24 cellular contexts compared by ENCODE assay signal in genomic region chr1:247343801-247344200, GRCh38. TPM values are rescaled to one million over a fixed set of nuclear protein-coding genes. Genes with fewer than 3 reads are reported as not detected.
DNase-seq lines count a peak whose midpoint lies in the region; ATAC-seq, FAIRE-seq and TF ChIP-seq lines count a peak whose summit lies in the region.
"Had no signal": no experiment of that assay in that cellular context is flagged by ENCODE, and none has a peak within 500 bp of the region (broad histone marks: within the 10 kb centered on the region; RNA-seq: fewer than 3 reads in every experiment).

No MANE protein-coding gene starts in this region.

- DNase-seq in GM23338 (ENCODE audit: low spot score): peak; percentile 20
- DNase-seq in astrocyte (ENCODE audit: low read depth): no peak
- no peak for DNase-seq in osteocyte (ENCODE audit: extremely low spot score, unreplicated experiment)
- no peak for DNase-seq in stimulated activated naive CD8-positive, alpha-beta T cell treated with anti-CD3 and anti-CD28 coated beads, Interleukin-15, amount 100 ng/mL, for 72 hours
- no peak for DNase-seq in GM12892 (ENCODE audit: insufficient read length)
- DNase-seq in NK-92 (lab: John Stamatoyannopoulos, UW; ENCODE audit: unreplicated experiment): no peak
- DNase-seq: CD4-positive, alpha-beta T cell; COR-L47; DMS 273 treated with DMSO at 0.1 percent for 48 hours; DND-41; MV-4-11; NCI-H1105 treated with DMSO at 0.1 percent for 48 hours; NCI-H1694 treated with DMSO at 0.1 percent for 48 hours; NCI-H2107; NCI-H446 treated with DMSO at 0.1 percent for 48 hours; NCI-H526 treated with DMSO at 0.1 percent for 48 hours; PC-3; RPMI8226; SHP77 had no signal

- H3K27me3 Mint-ChIP-seq in GM23338 (ENCODE audit: insufficient read depth, low read depth, poor library complexity): peaks cover 6% of the 10 kb centered on the region
- H3K27me3 Mint-ChIP-seq in astrocyte (ENCODE audit: low read depth, unreplicated experiment): no peaks in the 10 kb centered on the region
- no peaks in the 10 kb centered on the region for H3K27me3 Mint-ChIP-seq in osteocyte (ENCODE audit: unreplicated experiment)
- no peaks in the 10 kb centered on the region for H3K27me3 Mint-ChIP-seq in stimulated activated naive CD8-positive, alpha-beta T cell treated with anti-CD3 and anti-CD28 coated beads, Interleukin-15, amount 100 ng/mL, for 72 hours
- H3K27me3 Mint-ChIP-seq: CD4-positive, alpha-beta T cell had no signal

- H3K36me3 ChIP-seq in GM23338 (ENCODE audit: insufficient read depth): peaks cover 12% of the 10 kb centered on the region
- no peaks in the 10 kb centered on the region for H3K36me3 ChIP-seq in astrocyte (ENCODE audit: insufficient read depth, low read length)

- peaks cover 8% of the 10 kb centered on the region; the same call in 1 of the 2 replicates for H3K4me1 ChIP-seq in GM23338 (ENCODE audit: insufficient read depth)
- peaks cover 16% of the 10 kb centered on the region for H3K4me1 ChIP-seq in astrocyte (ENCODE audit: insufficient read depth, low read length)
- H3K4me1 ChIP-seq: BLaER1, HAP-1 had no signal

- H4K20me1 ChIP-seq in GM23338 (replicated peaks; ENCODE audit: insufficient read depth) (peaks cover 15% of the 10 kb centered on the region), astrocyte (ENCODE audit: insufficient read depth, low read length) (peaks cover 22% of the 10 kb centered on the region)

- no peak overlapping the region for H3K4me2 ChIP-seq in GM23338
- H3K4me2 ChIP-seq in astrocyte (ENCODE audit: low read length): no peak overlapping the region
- H3K4me2 ChIP-seq: BLaER1 had no signal

- no peak overlapping the region for H3K4me3 ChIP-seq in GM23338
- no peak overlapping the region for H3K4me3 ChIP-seq in astrocyte (ENCODE audit: insufficient read depth, low read depth, low read length)
- H3K4me3 ChIP-seq: BLaER1, HAP-1 had no signal

- H3K27ac ChIP-seq in GM23338 (ENCODE audit: low read depth) (no peak overlapping the region), astrocyte (ENCODE audit: low read depth, low read length) (no peak overlapping the region)
- H3K27ac ChIP-seq: BLaER1, HL-60 had no signal

- FAIRE-seq in astrocyte (lab: Jason Lieb, UNC): no peak
- no peak for FAIRE-seq in GM12892 (lab: Jason Lieb, UNC)
- FAIRE-seq: GM19239 had no signal

- H3K27ac Mint-ChIP-seq in GM23338 (no peak overlapping the region), astrocyte (ENCODE audit: unreplicated experiment) (peak overlapping the region; percentile 53), osteocyte (ENCODE audit: unreplicated experiment) (peak overlapping the region; percentile 95)
- H3K27ac Mint-ChIP-seq in stimulated activated naive CD8-positive, alpha-beta T cell treated with anti-CD3 and anti-CD28 coated beads, Interleukin-15, amount 100 ng/mL, for 72 hours: no peak overlapping the region
- H3K27ac Mint-ChIP-seq: CD4-positive, alpha-beta T cell had no signal

- H3F3A ChIP-seq in GM23338 (replicated peaks; ENCODE audit: low read depth): no peaks in the 10 kb centered on the region

- H3K9me2 ChIP-seq in GM23338 (ENCODE audit: insufficient read depth): no peaks in the 10 kb centered on the region

- 0 out of 3 replicates have a peak, but pooled peaks cover 8% of the 10 kb centered on the region for H3K4me1 Mint-ChIP-seq in GM23338
- H3K4me1 Mint-ChIP-seq in astrocyte (ENCODE audit: low read depth, unreplicated experiment): peaks cover 23% of the 10 kb centered on the region
- H3K4me1 Mint-ChIP-seq in osteocyte (ENCODE audit: unreplicated experiment): peaks cover 33% of the 10 kb centered on the region
- H3K4me1 Mint-ChIP-seq in stimulated activated naive CD8-positive, alpha-beta T cell treated with anti-CD3 and anti-CD28 coated beads, Interleukin-15, amount 100 ng/mL, for 72 hours: peaks cover 16% of the 10 kb centered on the region

- H3K9me3 ChIP-seq in astrocyte (ENCODE audit: insufficient read depth, low read depth, low read length): no peaks in the 10 kb centered on the region
- H3K9me3 ChIP-seq: HAP-1 had no signal

- H3K4me3 Mint-ChIP-seq in GM23338 (no peak overlapping the region), astrocyte (ENCODE audit: unreplicated experiment) (no peak overlapping the region), osteocyte (ENCODE audit: unreplicated experiment) (no peak overlapping the region)
- H3K4me3 Mint-ChIP-seq in stimulated activated naive CD8-positive, alpha-beta T cell treated with anti-CD3 and anti-CD28 coated beads, Interleukin-15, amount 100 ng/mL, for 72 hours: no peak overlapping the region
- H3K4me3 Mint-ChIP-seq: CD4-positive, alpha-beta T cell had no signal

- ATAC-seq in GM23338: peak; percentile 48
- no peak for ATAC-seq in stimulated activated naive CD8-positive, alpha-beta T cell treated with anti-CD3 and anti-CD28 coated beads, Interleukin-15, amount 100 ng/mL, for 72 hours
- ATAC-seq: PC-3 had no signal

- no peak overlapping the region for H3K9ac ChIP-seq in astrocyte (ENCODE audit: low read length)
- H3K9ac ChIP-seq: BLaER1 had no signal

- H3K36me3 Mint-ChIP-seq in GM23338 (ENCODE audit: low read depth): peaks cover 38% of the 10 kb centered on the region
- H3K36me3 Mint-ChIP-seq in astrocyte (ENCODE audit: low read depth, unreplicated experiment): peaks cover 20% of the 10 kb centered on the region
- H3K36me3 Mint-ChIP-seq in osteocyte (ENCODE audit: unreplicated experiment): peaks cover 8% of the 10 kb centered on the region

- H3K79me2 ChIP-seq in GM23338 (replicated peaks; ENCODE audit: insufficient read depth) (peaks cover 21% of the 10 kb centered on the region), astrocyte (ENCODE audit: insufficient read depth, low read length) (peaks cover 23% of the 10 kb centered on the region)

- no peaks in the 10 kb centered on the region for H3K9me3 Mint-ChIP-seq in GM23338
- H3K9me3 Mint-ChIP-seq in astrocyte (ENCODE audit: unreplicated experiment): no peaks in the 10 kb centered on the region
- no peaks in the 10 kb centered on the region for H3K9me3 Mint-ChIP-seq in osteocyte (ENCODE audit: unreplicated experiment)
- no peaks in the 10 kb centered on the region for H3K9me3 Mint-ChIP-seq in stimulated activated naive CD8-positive, alpha-beta T cell treated with anti-CD3 and anti-CD28 coated beads, Interleukin-15, amount 100 ng/mL, for 72 hours
- H3K9me3 Mint-ChIP-seq: CD4-positive, alpha-beta T cell had no signal

- no peaks in the 10 kb centered on the region for H3K27me3 ChIP-seq in GM23338 (ENCODE audit: insufficient read depth)
- no peaks in the 10 kb centered on the region for H3K27me3 ChIP-seq in astrocyte (ENCODE audit: insufficient read depth, low read length)
- H3K27me3 ChIP-seq: BLaER1 had no signal

- TF ChIP-seq CTCF in GM12873 (IDR thresholded peaks at IDR 0.05; ENCODE audit: insufficient read depth, low read depth, low read length, missing control alignments): peak; percentile 15
- no peak for TF ChIP-seq CTCF in GM23338 (conservative IDR thresholded peaks at IDR 0.05; ENCODE audit: low read depth in 2 of 2)
- TF ChIP-seq CTCF in astrocyte (IDR thresholded peaks at IDR 0.05; ENCODE audit: insufficient read depth, low read depth, low read length): no peak
- no peak for TF ChIP-seq CTCF in osteocyte (IDR thresholded peaks at IDR 0.05)

- no peak overlapping the region for H2AFZ ChIP-seq in GM23338
- H2AFZ ChIP-seq in astrocyte (ENCODE audit: low read depth, low read length): no peak overlapping the region

- no peak for TF ChIP-seq POLR2A in GM12892 (IDR thresholded peaks at IDR 0.05; ENCODE audit: low read depth, low read length)

TF ChIP-seq in GM23338, 12 proteins besides CTCF, POLR2A, EP300 and RAD21:
- no peak for TF ChIP-seq STAT1 (IDR thresholded peaks at IDR 0.05; ENCODE audit: unreplicated experiment)
- TF ChIP-seq EZH2phosphoT487 (IDR thresholded peaks at IDR 0.05; ENCODE audit: unreplicated experiment): no peak
- TF ChIP-seq ZNF331 (CRISPR knock-in tag; IDR thresholded peaks at IDR 0.05; ENCODE audit: low read depth): no peak
- TF ChIP-seq, protein P1, sequence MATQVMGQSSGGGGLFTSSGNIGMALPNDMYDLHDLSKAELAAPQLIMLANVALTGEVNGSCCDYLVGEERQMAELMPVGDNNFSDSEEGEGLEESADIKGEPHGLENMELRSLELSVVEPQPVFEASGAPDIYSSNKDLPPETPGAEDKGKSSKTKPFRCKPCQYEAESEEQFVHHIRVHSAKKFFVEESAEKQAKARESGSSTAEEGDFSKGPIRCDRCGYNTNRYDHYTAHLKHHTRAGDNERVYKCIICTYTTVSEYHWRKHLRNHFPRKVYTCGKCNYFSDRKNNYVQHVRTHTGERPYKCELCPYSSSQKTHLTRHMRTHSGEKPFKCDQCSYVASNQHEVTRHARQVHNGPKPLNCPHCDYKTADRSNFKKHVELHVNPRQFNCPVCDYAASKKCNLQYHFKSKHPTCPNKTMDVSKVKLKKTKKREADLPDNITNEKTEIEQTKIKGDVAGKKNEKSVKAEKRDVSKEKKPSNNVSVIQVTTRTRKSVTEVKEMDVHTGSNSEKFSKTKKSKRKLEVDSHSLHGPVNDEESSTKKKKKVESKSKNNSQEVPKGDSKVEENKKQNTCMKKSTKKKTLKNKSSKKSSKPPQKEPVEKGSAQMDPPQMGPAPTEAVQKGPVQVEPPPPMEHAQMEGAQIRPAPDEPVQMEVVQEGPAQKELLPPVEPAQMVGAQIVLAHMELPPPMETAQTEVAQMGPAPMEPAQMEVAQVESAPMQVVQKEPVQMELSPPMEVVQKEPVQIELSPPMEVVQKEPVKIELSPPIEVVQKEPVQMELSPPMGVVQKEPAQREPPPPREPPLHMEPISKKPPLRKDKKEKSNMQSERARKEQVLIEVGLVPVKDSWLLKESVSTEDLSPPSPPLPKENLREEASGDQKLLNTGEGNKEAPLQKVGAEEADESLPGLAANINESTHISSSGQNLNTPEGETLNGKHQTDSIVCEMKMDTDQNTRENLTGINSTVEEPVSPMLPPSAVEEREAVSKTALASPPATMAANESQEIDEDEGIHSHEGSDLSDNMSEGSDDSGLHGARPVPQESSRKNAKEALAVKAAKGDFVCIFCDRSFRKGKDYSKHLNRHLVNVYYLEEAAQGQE (IDR thresholded peaks at IDR 0.05; ENCODE audit: unreplicated experiment): no peak

RNA-seq across cellular contexts. Expression of gene ZNF496, which starts 12.1 kb away (rescaled TPM):
- 102 and 127 TPM in 2 replicates for total RNA-seq in GM23338 (2014; rRNA removed; shearing (Covaris generic))
- 20.4 and 22.0 TPM in 2 replicates for polyA plus RNA-seq in GM23338 (2016; fragmentation: Nextera tagmentation; extraction: Ambion mirVana)
- total RNA-seq in astrocyte (30.3 and 30.5 TPM in 2 replicates), osteocyte (39.8 and 43.0 TPM in 2 replicates)
- 8.6 TPM for polyA plus RNA-seq in GM12892 (2012; ENCODE audit: missing spikeins)

Comparison
In these comparisons a context has a peak if more than half of its experiments do, and no peak if none do; other contexts are left out.
1. H3K27ac Mint-ChIP-seq: peak in astrocyte (single experiment) and osteocyte (single experiment); none in GM23338 (single experiment) and stimulated activated naive CD8-positive, alpha-beta T cell treated with anti-CD3 and anti-CD28 coated beads, Interleukin-15, amount 100 ng/mL, for 72 hours (0 of 2).